11 cellular contexts compared by ENCODE assay signal in the genomic region with DNA sequence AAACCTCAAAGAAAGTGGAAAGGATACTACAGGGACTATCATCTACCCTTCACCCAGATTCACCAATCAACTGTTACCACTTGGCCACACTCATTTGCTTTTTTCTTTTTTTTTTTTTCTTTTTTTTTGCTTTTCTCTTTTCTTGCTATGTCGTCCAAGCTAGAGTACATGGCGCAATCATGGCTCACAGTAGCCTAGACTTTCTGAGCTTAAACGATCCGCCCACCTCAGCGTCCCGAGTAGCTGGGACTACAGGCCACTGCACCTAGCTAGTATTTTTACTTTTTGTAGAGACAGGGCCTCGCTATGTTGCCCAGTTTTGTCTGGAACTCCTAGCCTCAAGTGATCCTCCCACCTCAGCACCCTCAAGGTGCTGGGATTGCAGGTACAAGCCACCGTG. TPM values are rescaled to one million over a fixed set of nuclear protein-coding genes. Genes with fewer than 3 reads are reported as not detected.
DNase-seq lines count a peak whose midpoint lies in the region; ATAC-seq and TF ChIP-seq lines count a peak whose summit lies in the region.
"Had no signal": no experiment of that assay in that cellular context is flagged by ENCODE, and none has a peak within 500 bp of the region (broad histone marks: within the 10 kb centered on the region; RNA-seq: fewer than 3 reads in every experiment).

No MANE protein-coding gene starts in this region.

- no peak for TF ChIP-seq POLR2A in sigmoid colon (IDR thresholded peaks at IDR 0.05)

- no peak for DNase-seq in CD8-positive, alpha-beta memory T cell
- DNase-seq in activated B cell treated with CpG ODN at 0.5 μM for 24 hours, result no peak
- DNase-seq in fibroblast of gingiva (ENCODE audit: low read depth), result peak; percentile 68
- no peak for DNase-seq in sigmoid colon
- DNase-seq in GM19238 (ENCODE audit: insufficient read length, low spot score), result no peak
- DNase-seq: cortex of kidney, NCI-H774 had no signal

- peak overlapping the region in 6 of 7 donors; percentile 29 to 95 (median 76) for H3K4me3 Mint-ChIP-seq in CD8-positive, alpha-beta memory T cell
- H3K4me3 Mint-ChIP-seq in activated B cell treated with CpG ODN at 0.5 μM for 24 hours, result no peak overlapping the region

- 87 to 88% methylated on average over 8 of the region's 8 CpGs for WGBS in sigmoid colon, 2 donors

- H3K4me1 ChIP-seq in CD8-positive, alpha-beta memory T cell (ENCODE audit: insufficient read depth, low read length), result peaks cover 77% of the 10 kb centered on the region
- H3K4me1 ChIP-seq in sigmoid colon, result peaks cover 0 to 63% (median 58%) of the 10 kb centered on the region in 4 donors

- intact Hi-C loops in activated B cell treated with CpG ODN at 0.5 μM for 24 hours (cut with micrococcal nuclease), result loop anchor here (5.0 to 10.0 kb wide), 5 partner anchors 302 to 1234 kb away; a partner anchor contains a TSS
- intact Hi-C loops in sigmoid colon (cut with DNase I), result no loop called here

- no peak overlapping the region for H3K27ac ChIP-seq in CD8-positive, alpha-beta memory T cell (ENCODE audit: low read depth, low read length)
- H3K27ac ChIP-seq in sigmoid colon, result peak overlapping the region in 3 of 4 donors; percentile 59 to 77 (median 73)
- H3K27ac ChIP-seq: SK-N-MC had no signal

- peaks cover 0 to 9% (median 0%) of the 10 kb centered on the region in 3 donors for H3K36me3 Mint-ChIP-seq in CD8-positive, alpha-beta memory T cell
- H3K36me3 Mint-ChIP-seq in activated B cell treated with CpG ODN at 0.5 μM for 24 hours (ENCODE audit: low read depth), result no peaks in the 10 kb centered on the region

- no peaks in the 10 kb centered on the region for H3K36me3 ChIP-seq in CD8-positive, alpha-beta memory T cell (ENCODE audit: insufficient read depth, low read length)
- no peaks in the 10 kb centered on the region for H3K36me3 ChIP-seq in sigmoid colon

- ATAC-seq in activated B cell treated with CpG ODN at 0.5 μM for 24 hours (ENCODE audit: low read depth) (no peak), GM19395 (IDR thresholded peaks at IDR 0.05; ENCODE audit: unreplicated experiment) (no peak), GM21786 (IDR thresholded peaks at IDR 0.05; ENCODE audit: unreplicated experiment) (no peak), GM19467 (IDR thresholded peaks at IDR 0.05; ENCODE audit: unreplicated experiment) (no peak)

- TF ChIP-seq CTCF in activated B cell treated with CpG ODN at 0.5 μM for 24 hours (IDR thresholded peaks at IDR 0.05) (no peak), sigmoid colon (IDR thresholded peaks at IDR 0.05) (no peak)

- peaks cover 70 to 85% (median 79%) of the 10 kb centered on the region in 3 donors for H3K4me1 Mint-ChIP-seq in CD8-positive, alpha-beta memory T cell
- peaks cover 95% of the 10 kb centered on the region for H3K4me1 Mint-ChIP-seq in activated B cell treated with CpG ODN at 0.5 μM for 24 hours

- H3K9me3 ChIP-seq in CD8-positive, alpha-beta memory T cell (ENCODE audit: low read length), result no peaks in the 10 kb centered on the region
- H3K9me3 ChIP-seq in sigmoid colon, result no peaks in the 10 kb centered on the region

- no peaks in the 10 kb centered on the region for H3K9me3 Mint-ChIP-seq in CD8-positive, alpha-beta memory T cell
- H3K9me3 Mint-ChIP-seq in activated B cell treated with CpG ODN at 0.5 μM for 24 hours, result no peaks in the 10 kb centered on the region

- POLR2A ChIA-PET in CD8-positive, alpha-beta memory T cell (lab: Charles Lee), result no interaction called here
- POLR2A ChIA-PET in activated B cell treated with CpG ODN at 0.5 μM for 24 hours (lab: Charles Lee), result interaction anchor here (1.0 kb wide), 1 partner anchor 14 kb away, joined by 3 read pairs; no protein-coding TSS in a partner anchor

- no peak overlapping the region for H3K4me3 ChIP-seq in CD8-positive, alpha-beta memory T cell (ENCODE audit: low read length)
- no peak overlapping the region for H3K4me3 ChIP-seq in sigmoid colon
- H3K4me3 ChIP-seq: SK-N-MC had no signal

- no peaks in the 10 kb centered on the region for H3K27me3 ChIP-seq in CD8-positive, alpha-beta memory T cell (ENCODE audit: insufficient read depth, low read length, poor library complexity, severe bottlenecking)
- H3K27me3 ChIP-seq in sigmoid colon, result no peaks in the 10 kb centered on the region

- H3K27ac Mint-ChIP-seq in CD8-positive, alpha-beta memory T cell, result peak overlapping the region in 7 of 8 donors; percentile 95 to 99 (median 98)
- H3K27ac Mint-ChIP-seq in activated B cell treated with CpG ODN at 0.5 μM for 24 hours, result peak overlapping the region; percentile 95

- CTCF ChIA-PET in CD8-positive, alpha-beta memory T cell (lab: Charles Lee), result interaction anchor here (1.3 to 8.8 kb wide), 2 partner anchors 14 to 15 kb away, joined by 3 to 108 read pairs; no protein-coding TSS in a partner anchor
- CTCF ChIA-PET in activated B cell treated with CpG ODN at 0.5 μM for 24 hours (lab: Charles Lee), result no interaction called here

- no peaks in the 10 kb centered on the region for H3K27me3 Mint-ChIP-seq in CD8-positive, alpha-beta memory T cell
- H3K27me3 Mint-ChIP-seq in activated B cell treated with CpG ODN at 0.5 μM for 24 hours, result no peaks in the 10 kb centered on the region

- TF ChIP-seq EP300 in sigmoid colon (IDR thresholded peaks at IDR 0.05), result no peak

RNA-seq across cellular contexts. Expression of a gene that starts 24.0 kb away (rescaled TPM):
- total RNA-seq in CD8-positive, alpha-beta memory T cell, result 10 to 100 TPM; 84.9 to 87.3 TPM
- polyA plus RNA-seq in CD8-positive, alpha-beta memory T cell, result 163 TPM
- 62.5 and 63.5 TPM in 2 replicates for total RNA-seq in activated B cell treated with CpG ODN at 0.5 μM for 24 hours
- total RNA-seq in sigmoid colon, result 10 to 100 TPM; 36.1 to 57.9 (median 43.2) TPM
- 10 to 100 TPM; 20.3 to 52.9 (median 34.8) TPM for polyA plus RNA-seq in sigmoid colon
